In the genomic region with DNA sequence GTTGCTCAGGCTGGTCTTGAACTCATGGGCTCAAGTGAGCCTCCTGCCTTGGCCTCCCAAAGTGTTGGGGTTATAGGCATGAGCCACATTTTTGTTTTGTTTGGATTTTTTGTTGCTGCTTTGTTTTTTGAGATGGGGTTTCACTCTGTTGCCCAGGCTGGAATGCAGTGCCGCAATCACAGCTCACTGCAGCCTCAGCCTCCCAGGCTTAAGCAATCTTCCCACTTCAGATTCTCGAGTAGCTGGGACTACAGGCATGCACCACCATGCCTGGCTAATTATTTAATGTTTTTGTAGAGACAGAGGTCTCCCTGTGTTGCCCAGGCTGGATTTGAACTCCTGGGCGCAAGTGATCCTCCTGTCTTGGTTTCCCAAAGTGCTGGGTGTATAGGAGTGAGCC, we compare ENCODE assay signal across 17 cellular contexts. TPM values are rescaled to one million over a fixed set of nuclear protein-coding genes. Genes with fewer than 3 reads are reported as not detected.
DNase-seq lines count a peak whose midpoint lies in the region; ATAC-seq, FAIRE-seq and TF ChIP-seq lines count a peak whose summit lies in the region.
"Had no signal": no experiment of that assay in that cellular context is flagged by ENCODE, and none has a peak within 500 bp of the region (broad histone marks: within the 10 kb centered on the region; RNA-seq: fewer than 3 reads in every experiment).

No MANE protein-coding gene starts in this region.

- no peaks in the 10 kb centered on the region for H3K9me3 Mint-ChIP-seq in natural killer cell treated with Interleukin-12 subunit alpha and Interleukin-12 subunit beta and Interleukin-15 and Interleukin-18, amount 100 ng/mL, for 72 hours
- H3K9me3 Mint-ChIP-seq in natural killer cell, result no peaks in the 10 kb centered on the region
- H3K9me3 Mint-ChIP-seq: CD4-positive, alpha-beta memory T cell had no signal

- H3K27me3 Mint-ChIP-seq in natural killer cell treated with Interleukin-12 subunit alpha and Interleukin-12 subunit beta and Interleukin-15 and Interleukin-18, amount 100 ng/mL, for 72 hours, result peaks cover 0 to 7% of the 10 kb centered on the region in 2 donors
- H3K27me3 Mint-ChIP-seq in natural killer cell (ENCODE audit: low read depth in 2 of 2), result peaks cover 0 to 15% of the 10 kb centered on the region in 2 donors

- H3K4me1 Mint-ChIP-seq in natural killer cell treated with Interleukin-12 subunit alpha and Interleukin-12 subunit beta and Interleukin-15 and Interleukin-18, amount 100 ng/mL, for 72 hours (ENCODE audit: low read depth in 2 of 2), result no peaks in the 10 kb centered on the region
- H3K4me1 Mint-ChIP-seq in natural killer cell, result no peaks in the 10 kb centered on the region
- H3K4me1 Mint-ChIP-seq: CD4-positive, alpha-beta memory T cell had no signal

- FAIRE-seq in GM12892 (lab: Jason Lieb, UNC), result no peak
- FAIRE-seq: K562 had no signal

- TF ChIP-seq POLR2A in GM12892 (IDR thresholded peaks at IDR 0.05; ENCODE audit: low read depth, low read length), result no peak

- H3K4me3 ChIP-seq in lower lobe of right lung, result no peak overlapping the region
- H3K4me3 ChIP-seq: HAP-1, K562 had no signal

- H3K27me3 ChIP-seq in lower lobe of right lung (ENCODE audit: low read depth), result no peaks in the 10 kb centered on the region

- intact Hi-C loops in natural killer cell (cut with micrococcal nuclease), result no loop called here
- intact Hi-C loops in lower lobe of right lung (cut with DNase I), result no loop called here

- ATAC-seq in natural killer cell treated with Interleukin-12 subunit alpha and Interleukin-12 subunit beta and Interleukin-15 and Interleukin-18, amount 100 ng/mL, for 72 hours, result no peak
- ATAC-seq in natural killer cell (no peak), lower lobe of right lung (peak; percentile 20 to 55)

- TF ChIP-seq CTCF in natural killer cell (IDR thresholded peaks at IDR 0.05), result no peak
- TF ChIP-seq CTCF in lower lobe of right lung (IDR thresholded peaks at IDR 0.05), result no peak

- H3K9me3 ChIP-seq in lower lobe of right lung, result no peaks in the 10 kb centered on the region
- H3K9me3 ChIP-seq: HAP-1 had no signal

- DNase-seq in natural killer cell treated with Interleukin-12 subunit alpha and Interleukin-12 subunit beta and Interleukin-15 and Interleukin-18, amount 100 ng/mL, for 72 hours (ENCODE audit: low spot score), result peak; percentile 10
- DNase-seq in natural killer cell (no peak), epithelial cell of prostate (ENCODE audit: low read depth, low spot score) (no peak), lower lobe of right lung (no peak), GM12892 (ENCODE audit: insufficient read length) (no peak), ureter (ENCODE audit: low spot score) (no peak), MV-4-11 (lab: John Stamatoyannopoulos, UW) (no peak), UCSD-AML1 (lab: John Stamatoyannopoulos, UW; ENCODE audit: unreplicated experiment) (no peak)
- DNase-seq: Calu3; CD4-positive, alpha-beta memory T cell; DMS53; NCI-H1417; NCI-H187 treated with DMSO at 0.1 percent for 48 hours; NCI-H69 had no signal

- H3K27ac ChIP-seq in epithelial cell of prostate, result peak overlapping the region; percentile 74
- no peak overlapping the region for H3K27ac ChIP-seq in lower lobe of right lung
- H3K27ac ChIP-seq: 22Rv1 had no signal

- H3K36me3 ChIP-seq in lower lobe of right lung, result no peaks in the 10 kb centered on the region
- H3K36me3 ChIP-seq: HAP-1 had no signal

- H3K4me3 Mint-ChIP-seq in natural killer cell treated with Interleukin-12 subunit alpha and Interleukin-12 subunit beta and Interleukin-15 and Interleukin-18, amount 100 ng/mL, for 72 hours, result no peak overlapping the region
- no peak overlapping the region for H3K4me3 Mint-ChIP-seq in natural killer cell
- H3K4me3 Mint-ChIP-seq: CD4-positive, alpha-beta memory T cell had no signal

- peaks cover 6% of the 10 kb centered on the region for H3K4me1 ChIP-seq in lower lobe of right lung
- H3K4me1 ChIP-seq: HAP-1 had no signal

- H3K27ac Mint-ChIP-seq in natural killer cell treated with Interleukin-12 subunit alpha and Interleukin-12 subunit beta and Interleukin-15 and Interleukin-18, amount 100 ng/mL, for 72 hours, result no peak overlapping the region
- no peak overlapping the region for H3K27ac Mint-ChIP-seq in natural killer cell
- H3K27ac Mint-ChIP-seq: CD4-positive, alpha-beta memory T cell had no signal

- no peaks in the 10 kb centered on the region for H3K36me3 Mint-ChIP-seq in natural killer cell treated with Interleukin-12 subunit alpha and Interleukin-12 subunit beta and Interleukin-15 and Interleukin-18, amount 100 ng/mL, for 72 hours
- H3K36me3 Mint-ChIP-seq in natural killer cell, result no peaks in the 10 kb centered on the region
- H3K36me3 Mint-ChIP-seq: CD4-positive, alpha-beta memory T cell had no signal

RNA-seq across cellular contexts. Expression of gene PLEK2, which starts 5.7 kb away (rescaled TPM):
- total RNA-seq in natural killer cell treated with Interleukin-12 subunit alpha and Interleukin-12 subunit beta and Interleukin-15 and Interleukin-18, amount 100 ng/mL, for 72 hours, result not detected
- total RNA-seq in natural killer cell (not detected), lower lobe of right lung (2.3 TPM), ureter (21.7 TPM)
- polyA plus RNA-seq in GM12892 (2012; ENCODE audit: missing spikeins), result not detected
- total RNA-seq: K562 had no signal
- polyA plus RNA-seq: K562 had no signal

RNA-seq across cellular contexts. Expression of gene EIF2S1, which starts 57.5 kb away (rescaled TPM):
- 100 to 1,000 TPM; 138 to 167 TPM for total RNA-seq in natural killer cell treated with Interleukin-12 subunit alpha and Interleukin-12 subunit beta and Interleukin-15 and Interleukin-18, amount 100 ng/mL, for 72 hours
- 10 to 100 TPM; 31.6 to 37.7 (median 33.2) TPM for total RNA-seq in natural killer cell
- total RNA-seq in lower lobe of right lung, result 64.7 TPM
- 227 TPM for polyA plus RNA-seq in GM12892 (2012; ENCODE audit: missing spikeins)
- 75.9 TPM for total RNA-seq in ureter

RNA-seq across cellular contexts. Expression of gene ATP6V1D, which starts 58.0 kb away (rescaled TPM):
- 10 to 100 TPM; 36.5 to 40.6 TPM for total RNA-seq in natural killer cell treated with Interleukin-12 subunit alpha and Interleukin-12 subunit beta and Interleukin-15 and Interleukin-18, amount 100 ng/mL, for 72 hours
- total RNA-seq in natural killer cell (10 to 100 TPM; 61.9 to 77.5 (median 70.0) TPM), lower lobe of right lung (79.1 TPM), ureter (65.2 TPM)
- 42.6 TPM for polyA plus RNA-seq in GM12892 (2012; ENCODE audit: missing spikeins)

Comparison
In these comparisons a context has a peak if more than half of its experiments do, and no peak if none do; other contexts are left out.
1. ATAC-seq: peak in lower lobe of right lung (2 of 2); none in natural killer cell treated with Interleukin-12 subunit alpha and Interleukin-12 subunit beta and Interleukin-15 and Interleukin-18, amount 100 ng/mL, for 72 hours (0 of 2) and natural killer cell (0 of 3).